In genomic region chr17:75260679-75261335, GRCh38 we compare ENCODE assay signal across 8 cellular contexts. TPM values are rescaled to one million over a fixed set of nuclear protein-coding genes. Genes with fewer than 3 reads are reported as not detected.
DNase-seq lines count a peak whose midpoint lies in the region; ATAC-seq, FAIRE-seq and TF ChIP-seq lines count a peak whose summit lies in the region.

No MANE protein-coding gene starts in this region.

- peaks cover 10% of the 10 kb centered on the region for H3K36me3 Mint-ChIP-seq in T-helper 1 cell treated with Interleukin-12 subunit alpha and Interleukin-12 subunit beta and Interleukin-4 antibody, amounts not matched to agents 30 μg/mL and 1 μg/mL, for 36 hours (ENCODE audit: low read depth)
- no peaks in the 10 kb centered on the region for H3K36me3 Mint-ChIP-seq in neural crest cell (ENCODE audit: low read depth)

- H2BK20ac ChIP-seq in H1 (ENCODE audit: low read length), result no peak overlapping the region

- 8% methylated on average over 26 of the region's 31 CpGs; no CpG with 5 or more reads in 1 of the 2 experiments for WGBS in H1 (ENCODE audit: extremely low coverage in 1 of 2, insufficient coverage in 1 of 2, insufficient read length in 1 of 2, insufficient replicate concordance in 2 of 2, low coverage in 1 of 2, low lambda C conversion rate in 2 of 2, missing lambda C conversion rate in 1 of 2), 2 experiments

- H3K79me2 ChIP-seq in H1 (ENCODE audit: control insufficient read depth in 1 of 2, insufficient read depth in 2 of 2, low read length in 2 of 2), result peaks cover 12 to 45% of the 10 kb centered on the region in 2 experiments

- CTCF ChIA-PET in H1 (lab: Charles Lee; ENCODE audit: partially characterized antibody), result interaction anchor here (0.6 to 21.2 kb wide), 14 partner anchors 10 to 372 kb away, joined by 3 to 369 read pairs (median 4); partner anchors contain the start of genes MIF4GD, NUP85, SLC25A19 and SMIM5

- H3K4me1 ChIP-seq in H1 (replicated peaks in 1 of 4; ENCODE audit: control insufficient read depth in 3 of 4, insufficient read depth in 4 of 4, low read length in 3 of 4), result peaks cover 0 to 6% (median 3%) of the 10 kb centered on the region in 4 experiments; a peak in 4 of 7 replicates

- no peak for DNase-seq in H1 (ENCODE audit: low read depth in 1 of 2, low spot score in 2 of 2)
- no peak for DNase-seq in neural crest cell (ENCODE audit: low read depth, low spot score)
- DNase-seq in OCI-M2 (lab: John Stamatoyannopoulos, UW; ENCODE audit: unreplicated experiment), result no peak
- DNase-seq in NCI-H446 treated with DMSO at 0.1 percent for 48 hours (lab: John Stamatoyannopoulos, UW), result no peak
- DNase-seq in NCI-H1436 treated with DMSO at 0.1 percent for 48 hours (lab: John Stamatoyannopoulos, UW), result no peak

- peak overlapping the region; percentile 95; the same call in 1 of the 2 replicates for H3K18ac ChIP-seq in H1 (ENCODE audit: extremely low read depth, low read length)

- peak overlapping the region; percentile 84 to 94 for H3K4me2 ChIP-seq in H1 (ENCODE audit: insufficient read depth in 1 of 2, low read depth in 2 of 2, low read length in 2 of 2)

- no peak overlapping the region for H3K56ac ChIP-seq in H1 (replicated peaks; ENCODE audit: insufficient read length, low read depth, low read length)

- H3K36me3 ChIP-seq in H1 (ENCODE audit: control insufficient read depth in 2 of 4, insufficient read depth in 4 of 4, low read length in 3 of 4), result peaks cover 6 to 21% (median 17%) of the 10 kb centered on the region in 4 experiments; a peak in 7 of 8 replicates

- H3K4me3 Mint-ChIP-seq in T-helper 1 cell treated with Interleukin-12 subunit alpha and Interleukin-12 subunit beta and Interleukin-4 antibody, amounts not matched to agents 30 μg/mL and 1 μg/mL, for 36 hours, result peak overlapping the region; percentile 98
- peak overlapping the region; percentile 99 for H3K4me3 Mint-ChIP-seq in neural crest cell

- no peaks in the 10 kb centered on the region for H3K27me3 Mint-ChIP-seq in T-helper 1 cell treated with Interleukin-12 subunit alpha and Interleukin-12 subunit beta and Interleukin-4 antibody, amounts not matched to agents 30 μg/mL and 1 μg/mL, for 36 hours (ENCODE audit: low read depth)
- H3K27me3 Mint-ChIP-seq in neural crest cell (ENCODE audit: low read depth), result no peaks in the 10 kb centered on the region

- no peak overlapping the region; the same call in 1 of the 2 replicates for H2BK12ac ChIP-seq in H1 (ENCODE audit: low read depth, low read length)

- H2BK5ac ChIP-seq in H1 (ENCODE audit: low read depth, low read length), result peak overlapping the region; percentile 99

- H3K4me3 ChIP-seq in H1 (ENCODE audit: extremely low read depth in 1 of 4, insufficient read depth in 2 of 4, low read depth in 3 of 4, low read length in 4 of 4), result peak overlapping the region; percentile 89 to 99 (median 94)

- no peak for FAIRE-seq in H1 (lab: Jason Lieb, UNC)

- peak overlapping the region; percentile 99; the same call in 1 of the 2 replicates for H3K27ac ChIP-seq in H1 (ENCODE audit: low read depth, low read length)

- H3K4me1 Mint-ChIP-seq in T-helper 1 cell treated with Interleukin-12 subunit alpha and Interleukin-12 subunit beta and Interleukin-4 antibody, amounts not matched to agents 30 μg/mL and 1 μg/mL, for 36 hours (ENCODE audit: low read depth), result peaks cover 30% of the 10 kb centered on the region
- H3K4me1 Mint-ChIP-seq in neural crest cell, result peaks cover 38% of the 10 kb centered on the region

- H2BK15ac ChIP-seq in H1 (ENCODE audit: low read length), result no peak overlapping the region

- no peaks in the 10 kb centered on the region for H3K9me3 ChIP-seq in H1 (ENCODE audit: insufficient read depth in 2 of 2, low read depth in 1 of 2, low read length in 1 of 2)

- no peak overlapping the region for H2AFZ ChIP-seq in H1 (ENCODE audit: low read length)

- TF ChIP-seq POLR2A in GM18505 (IDR thresholded peaks at IDR 0.05; ENCODE audit: borderline replicate concordance, extremely low read depth, insufficient read depth, insufficient read length), result no peak
- TF ChIP-seq POLR2A in H1 (IDR thresholded peaks at IDR 0.05; ENCODE audit: control extremely low read depth in 1 of 2, low read depth in 2 of 2, low read length in 2 of 2), result no peak

- ATAC-seq in GM18505 (IDR thresholded peaks at IDR 0.05; ENCODE audit: unreplicated experiment) (peak; percentile 19), HG02938 (IDR thresholded peaks at IDR 0.05; ENCODE audit: unreplicated experiment) (peak; percentile 17)

- H2BK120ac ChIP-seq in H1 (replicated peaks; ENCODE audit: low read depth, low read length), result no peak overlapping the region

- peak overlapping the region; percentile 97 for H3K27ac Mint-ChIP-seq in T-helper 1 cell treated with Interleukin-12 subunit alpha and Interleukin-12 subunit beta and Interleukin-4 antibody, amounts not matched to agents 30 μg/mL and 1 μg/mL, for 36 hours
- peak overlapping the region; percentile 100 for H3K27ac Mint-ChIP-seq in neural crest cell (ENCODE audit: unreplicated experiment)

- no peak for TF ChIP-seq CTCF in H1 (IDR thresholded peaks at IDR 0.05; ENCODE audit: control extremely low read depth in 1 of 3, insufficient read depth in 1 of 3, low read depth in 1 of 3, low read length in 3 of 3)
- TF ChIP-seq CTCF in neural crest cell (conservative IDR thresholded peaks at IDR 0.05), result peak; percentile 30

- peaks cover 9% of the 10 kb centered on the region for H3K79me1 ChIP-seq in H1 (ENCODE audit: low read depth, low read length)

- H3K23ac ChIP-seq in H1 (ENCODE audit: insufficient read length), result no peak overlapping the region

- no peak overlapping the region for H4K5ac ChIP-seq in H1 (ENCODE audit: insufficient read length, low read depth, low read length)

- H3K9ac ChIP-seq in H1 (replicated peaks in 1 of 4; ENCODE audit: extremely low read depth in 1 of 4, low read depth in 3 of 4, low read length in 3 of 4), result peak overlapping the region; percentile 91 to 99 (median 98)

- H3K4ac ChIP-seq in H1 (replicated peaks; ENCODE audit: insufficient read length, low read depth, low read length), result no peak overlapping the region

- H3K23me2 ChIP-seq in H1 (ENCODE audit: low read depth, low read length), result peaks cover 12% of the 10 kb centered on the region

- H3K14ac ChIP-seq in H1 (ENCODE audit: insufficient read length), result no peak overlapping the region

- TF ChIP-seq EP300 in H1 (IDR thresholded peaks at IDR 0.05; ENCODE audit: borderline replicate concordance in 1 of 2, low read depth in 2 of 2, low read length in 2 of 2), result no peak

- H3K27me3 ChIP-seq in H1 (replicated peaks in 1 of 4; ENCODE audit: control insufficient read depth in 3 of 4, extremely low read depth in 1 of 4, insufficient read depth in 3 of 4, low read length in 3 of 4), result no peaks in the 10 kb centered on the region

- H4K20me1 ChIP-seq in H1 (replicated peaks in 1 of 2; ENCODE audit: control insufficient read depth in 1 of 2, insufficient read depth in 2 of 2, low read length in 2 of 2), result peaks cover 0 to 4% of the 10 kb centered on the region in 2 experiments

- H4K8ac ChIP-seq in H1 (ENCODE audit: extremely low read depth, insufficient read depth, low read length), result peak overlapping the region; percentile 99

- 0 out of 2 replicates have a peak overlapping the region, but pooled peaks have one; percentile 24 for H2AK5ac ChIP-seq in H1 (ENCODE audit: low read depth, low read length)

- H3K9me3 Mint-ChIP-seq in T-helper 1 cell treated with Interleukin-12 subunit alpha and Interleukin-12 subunit beta and Interleukin-4 antibody, amounts not matched to agents 30 μg/mL and 1 μg/mL, for 36 hours, result no peaks in the 10 kb centered on the region
- no peaks in the 10 kb centered on the region for H3K9me3 Mint-ChIP-seq in neural crest cell

- POLR2A ChIA-PET in H1 (lab: Charles Lee; ENCODE audit: partially characterized antibody), result interaction anchor here (0.6 to 4.7 kb wide), 32 partner anchors 10 to 335 kb away, joined by 3 to 62 read pairs (median 4); partner anchors contain the start of genes JPT1, MIF4GD, NUP85 and SLC25A19

- no peak overlapping the region for H4K91ac ChIP-seq in H1 (replicated peaks; ENCODE audit: insufficient read length, low read length)

- TF ChIP-seq RAD21 in H1 (IDR thresholded peaks at IDR 0.05 in 1 of 2, conservative IDR thresholded peaks at IDR 0.05 in 1 of 2; ENCODE audit: low read depth in 2 of 2, low read length in 2 of 2), result no peak

RNA-seq across cellular contexts. Expression of gene GGA3, which starts 0.6 kb away (rescaled TPM):
- total RNA-seq in H1 (2021; fragmentation: NEBNext Ultra II Directional; extraction: Animal tissue kit (Norgen Biotek cat#: 25700)), result 54.2 and 60.0 TPM in 2 replicates
- polyA plus RNA-seq in H1 (2011; rRNA removed), result 40.6 and 53.8 TPM in 2 replicates
- 33.2 TPM for polyA plus RNA-seq in H1 (2011; cell fraction: cytosol; rRNA removed)
- polyA plus RNA-seq in H1 (2011; cell fraction: nucleus; rRNA removed), result 198 TPM
- 46.1 to 56.0 TPM (median 51.1 TPM) in 4 replicates for polyA plus RNA-seq in H1 (2012, experiment 1 of 2)
- polyA plus RNA-seq in H1 (2012, experiment 2 of 2), result 34.9 TPM
- polyA plus RNA-seq in H1 (2013, experiment 1 of 2), result 29.5 TPM
- polyA plus RNA-seq in H1 (2013, experiment 2 of 2), result 29.5 TPM
- polyA minus RNA-seq in H1 (2011; rRNA and poly(A)+ RNA removed), result 68.7 and 69.3 TPM in 2 replicates
- polyA minus RNA-seq in H1 (2011; cell fraction: cytosol; rRNA and poly(A)+ RNA removed), result 27.2 TPM
- 63.3 TPM for polyA minus RNA-seq in H1 (2011; cell fraction: nucleus; rRNA and poly(A)+ RNA removed)
- total RNA-seq in neural crest cell, result 57.2 and 59.0 TPM in 2 replicates

RNA-seq across cellular contexts. Expression of gene MRPS7, which starts 0.9 kb away (rescaled TPM):
- total RNA-seq in H1 (2021; fragmentation: NEBNext Ultra II Directional; extraction: Animal tissue kit (Norgen Biotek cat#: 25700)), result 75.5 and 79.4 TPM in 2 replicates
- polyA plus RNA-seq in H1 (2011; rRNA removed), result 53.9 and 63.4 TPM in 2 replicates
- 88.1 TPM for polyA plus RNA-seq in H1 (2011; cell fraction: cytosol; rRNA removed)
- polyA plus RNA-seq in H1 (2011; cell fraction: nucleus; rRNA removed), result 48.6 TPM
- 85.8 to 103 TPM (median 95.2 TPM) in 4 replicates for polyA plus RNA-seq in H1 (2012, experiment 1 of 2)
- 53.8 TPM for polyA plus RNA-seq in H1 (2012, experiment 2 of 2)
- 58.9 TPM for polyA plus RNA-seq in H1 (2013, experiment 1 of 2)
- polyA plus RNA-seq in H1 (2013, experiment 2 of 2), result 58.5 TPM
- 60.9 and 63.9 TPM in 2 replicates for polyA minus RNA-seq in H1 (2011; rRNA and poly(A)+ RNA removed)
- polyA minus RNA-seq in H1 (2011; cell fraction: cytosol; rRNA and poly(A)+ RNA removed), result 31.1 TPM
- 38.1 TPM for polyA minus RNA-seq in H1 (2011; cell fraction: nucleus; rRNA and poly(A)+ RNA removed)
- 84.7 and 86.4 TPM in 2 replicates for total RNA-seq in neural crest cell

RNA-seq across cellular contexts. Expression of gene MIF4GD, which starts 10.2 kb away (rescaled TPM):
- 16.1 and 17.5 TPM in 2 replicates for total RNA-seq in H1 (2021; fragmentation: NEBNext Ultra II Directional; extraction: Animal tissue kit (Norgen Biotek cat#: 25700))
- polyA plus RNA-seq in H1 (2011; rRNA removed), result 51.1 and 60.6 TPM in 2 replicates
- polyA plus RNA-seq in H1 (2011; cell fraction: cytosol; rRNA removed), result 50.3 TPM
- polyA plus RNA-seq in H1 (2011; cell fraction: nucleus; rRNA removed), result 38.8 TPM
- 18.3 to 30.8 TPM (median 24.5 TPM) in 4 replicates for polyA plus RNA-seq in H1 (2012, experiment 1 of 2)
- polyA plus RNA-seq in H1 (2012, experiment 2 of 2), result 29.7 TPM
- 18.4 TPM for polyA plus RNA-seq in H1 (2013, experiment 1 of 2)
- polyA plus RNA-seq in H1 (2013, experiment 2 of 2), result 18.0 TPM
- polyA minus RNA-seq in H1 (2011; rRNA and poly(A)+ RNA removed), result 29.5 and 38.8 TPM in 2 replicates
- polyA minus RNA-seq in H1 (2011; cell fraction: cytosol; rRNA and poly(A)+ RNA removed), result 10.4 TPM
- polyA minus RNA-seq in H1 (2011; cell fraction: nucleus; rRNA and poly(A)+ RNA removed), result 13.0 TPM
- 13.8 and 15.9 TPM in 2 replicates for total RNA-seq in neural crest cell

RNA-seq across cellular contexts. Expression of gene SLC25A19, which starts 28.4 kb away (rescaled TPM):
- 28.6 and 33.3 TPM in 2 replicates for total RNA-seq in H1 (2021; fragmentation: NEBNext Ultra II Directional; extraction: Animal tissue kit (Norgen Biotek cat#: 25700))
- polyA plus RNA-seq in H1 (2011; rRNA removed), result 32.6 and 34.2 TPM in 2 replicates
- polyA plus RNA-seq in H1 (2011; cell fraction: cytosol; rRNA removed), result 28.9 TPM
- polyA plus RNA-seq in H1 (2011; cell fraction: nucleus; rRNA removed), result 28.4 TPM
- 18.5 to 29.1 TPM (median 25.6 TPM) in 4 replicates for polyA plus RNA-seq in H1 (2012, experiment 1 of 2)
- 29.7 TPM for polyA plus RNA-seq in H1 (2012, experiment 2 of 2)
- 26.5 TPM for polyA plus RNA-seq in H1 (2013, experiment 1 of 2)
- polyA plus RNA-seq in H1 (2013, experiment 2 of 2), result 25.1 TPM
- polyA minus RNA-seq in H1 (2011; rRNA and poly(A)+ RNA removed), result 19.6 and 21.1 TPM in 2 replicates
- 10.9 TPM for polyA minus RNA-seq in H1 (2011; cell fraction: cytosol; rRNA and poly(A)+ RNA removed)
- polyA minus RNA-seq in H1 (2011; cell fraction: nucleus; rRNA and poly(A)+ RNA removed), result 18.0 TPM
- total RNA-seq in neural crest cell, result 15.7 and 18.6 TPM in 2 replicates

RNA-seq across cellular contexts. Expression of gene NUP85, which starts 55.3 kb away (rescaled TPM):
- total RNA-seq in H1 (2021; fragmentation: NEBNext Ultra II Directional; extraction: Animal tissue kit (Norgen Biotek cat#: 25700)), result 97.4 and 98.5 TPM in 2 replicates
- 154 and 163 TPM in 2 replicates for polyA plus RNA-seq in H1 (2011; rRNA removed)
- polyA plus RNA-seq in H1 (2011; cell fraction: cytosol; rRNA removed), result 146 TPM
- polyA plus RNA-seq in H1 (2011; cell fraction: nucleus; rRNA removed), result 356 TPM
- 68.3 to 138 TPM (median 101 TPM) in 4 replicates for polyA plus RNA-seq in H1 (2012, experiment 1 of 2)
- polyA plus RNA-seq in H1 (2012, experiment 2 of 2), result 88.0 TPM
- 67.3 TPM for polyA plus RNA-seq in H1 (2013, experiment 1 of 2)
- 64.2 TPM for polyA plus RNA-seq in H1 (2013, experiment 2 of 2)
- 89.4 and 94.3 TPM in 2 replicates for polyA minus RNA-seq in H1 (2011; rRNA and poly(A)+ RNA removed)
- polyA minus RNA-seq in H1 (2011; cell fraction: cytosol; rRNA and poly(A)+ RNA removed), result 49.2 TPM
- 64.7 TPM for polyA minus RNA-seq in H1 (2011; cell fraction: nucleus; rRNA and poly(A)+ RNA removed)
- total RNA-seq in neural crest cell, result 122 and 126 TPM in 2 replicates
